Comparison of ENCODE assay signal across 8 cellular contexts in genomic region chr13:108961542-108962125, GRCh38.
DNase-seq lines count a peak whose midpoint lies in the region; ATAC-seq, FAIRE-seq and TF ChIP-seq lines count a peak whose summit lies in the region.

No MANE protein-coding gene starts in this region.

- no peak overlapping the region for H3K9ac ChIP-seq in PC-3 (ENCODE audit: low read length)

- no peaks in the 10 kb centered on the region for H3F3A ChIP-seq in PC-3 (ENCODE audit: low read length, unreplicated experiment)

- POLR2A ChIA-PET in PC-3 (lab: Charles Lee; ENCODE audit: unreplicated experiment), result no interaction called here

- H3K27ac ChIP-seq in 22Rv1 (no peak overlapping the region), PC-3 (ENCODE audit: low read length) (no peak overlapping the region)

- H4K20me1 ChIP-seq in PC-3 (ENCODE audit: low read length), result no peaks in the 10 kb centered on the region

- ATAC-seq in GM21825 (IDR thresholded peaks at IDR 0.05; ENCODE audit: unreplicated experiment) (peak; percentile 89), PC-3 (peak; percentile 48)

- no peaks in the 10 kb centered on the region for H3K9me3 ChIP-seq in PC-3 (ENCODE audit: low read length)

- CTCF ChIA-PET in PC-3 (lab: Charles Lee), result interaction anchor here (0.7 kb wide), 1 partner anchor 47 kb away, joined by 3 read pairs; no protein-coding TSS in a partner anchor

- H2AFZ ChIP-seq in PC-3 (ENCODE audit: low read length), result no peak overlapping the region

- TF ChIP-seq CTCF in 22Rv1 (IDR thresholded peaks at IDR 0.05), result peak; percentile 78
- peak; percentile 83 for TF ChIP-seq CTCF in PC-3 (conservative IDR thresholded peaks at IDR 0.05; ENCODE audit: low read depth, low read length)

- no peaks in the 10 kb centered on the region for H3K9me2 ChIP-seq in PC-3 (replicated peaks; ENCODE audit: low read length)

- no peaks in the 10 kb centered on the region for H3K27me3 ChIP-seq in PC-3 (ENCODE audit: low read length)

- H3K36me3 ChIP-seq in PC-3 (ENCODE audit: low read depth, low read length), result no peaks in the 10 kb centered on the region

- H3K79me2 ChIP-seq in PC-3 (ENCODE audit: low read length), result no peaks in the 10 kb centered on the region

- H3K4me2 ChIP-seq in PC-3 (ENCODE audit: low read length), result no peak overlapping the region

- intact Hi-C loops in PC-3 (cut with micrococcal nuclease), result loop anchor here (2.0 to 5.0 kb wide), 3 partner anchors 186 to 823 kb away; no protein-coding TSS in a partner anchor

- H3K4me3 ChIP-seq in Jurkat, Clone E6-1 (ENCODE audit: low read length), result no peak overlapping the region
- no peak overlapping the region for H3K4me3 ChIP-seq in PC-3 (ENCODE audit: low read length)

- BruUV-seq in PC-3 (replicated peaks; lab: Mats Ljungman, UMichigan), result no TSS peak

- peak; percentile 33 for FAIRE-seq in G401.6 (lab: Jason Lieb, UNC)

- 0 out of 2 replicates have a peak, but pooled peaks cover 6% of the 10 kb centered on the region for H3K4me1 ChIP-seq in PC-3 (ENCODE audit: insufficient read depth, low read length)

- peak; percentile 35 for DNase-seq in Jurkat, Clone E6-1 (ENCODE audit: low read depth, low spot score)
- peak; percentile 67 for DNase-seq in PC-3
- DNase-seq in dermis microvascular lymphatic vessel endothelial cell (ENCODE audit: low read depth in 2 of 2), result peak; percentile 57 to 60
- peak; percentile 54 to 72 for DNase-seq in lung microvascular endothelial cell (ENCODE audit: low read depth in 2 of 2)
- no peak for DNase-seq in epidermal melanocyte (ENCODE audit: insufficient read length, low spot score)
